In genomic region chr3:184218814-184219213, GRCh38 we compare ENCODE assay signal across 1 cellular context.
TF ChIP-seq lines count a peak whose summit lies in the region.

No MANE protein-coding gene starts in this region.

TF ChIP-seq in SK-N-SH treated with all-trans-retinoic acid at 6 μM for 48 hours, 23 proteins besides CTCF, POLR2A, EP300 and RAD21 (continued from another document):
- TF ChIP-seq PATZ1 (CRISPR knock-in tag; IDR thresholded peaks at IDR 0.05; ENCODE audit: borderline replicate concordance) = no peak
- TF ChIP-seq ZNF565 (CRISPR knock-in tag; conservative IDR thresholded peaks at IDR 0.05; ENCODE audit: low read depth) = no peak
- no peak for TF ChIP-seq CREB5 (CRISPR knock-in tag; IDR thresholded peaks at IDR 0.05; ENCODE audit: low read depth)
- no peak for TF ChIP-seq SNAI2 (CRISPR knock-in tag; IDR thresholded peaks at IDR 0.05)
- no peak for TF ChIP-seq RARB (CRISPR knock-in tag; IDR thresholded peaks at IDR 0.05)
- TF ChIP-seq CSDC2 (CRISPR knock-in tag; IDR thresholded peaks at IDR 0.05) = no peak
- TF ChIP-seq GLIS3 (CRISPR knock-in tag; IDR thresholded peaks at IDR 0.05) = no peak
- TF ChIP-seq OSR1 (CRISPR knock-in tag; IDR thresholded peaks at IDR 0.05) = no peak
- no peak for TF ChIP-seq ZFP30 (CRISPR knock-in tag; IDR thresholded peaks at IDR 0.05)
- no peak for TF ChIP-seq ZNF70 (CRISPR knock-in tag; IDR thresholded peaks at IDR 0.05)
